Comparison of ENCODE assay signal across 1 cellular context in genomic region chr2:195675783-195676427, GRCh38.
TF ChIP-seq lines count a peak whose summit lies in the region.

No MANE protein-coding gene starts in this region.

TF ChIP-seq in GM23338, 12 proteins besides CTCF, POLR2A, EP300 and RAD21 (continued from another document):
- TF ChIP-seq ZNF462 (CRISPR knock-in tag; IDR thresholded peaks at IDR 0.05) (no peak), CREB1 (CRISPR knock-in tag; IDR thresholded peaks at IDR 0.05; ENCODE audit: low read depth) (no peak), ZNF114 (CRISPR knock-in tag; IDR thresholded peaks at IDR 0.05) (no peak), ZNF331 (CRISPR knock-in tag; IDR thresholded peaks at IDR 0.05; ENCODE audit: low read depth) (no peak)
